In genomic region chr1:15458392-15458791, GRCh38 we compare ENCODE assay signal across 5 cellular contexts. TPM values are rescaled to one million over a fixed set of nuclear protein-coding genes. Genes with fewer than 3 reads are reported as not detected.
"Had no signal": no experiment of that assay in that cellular context is flagged by ENCODE, and none has a peak within 500 bp of the region (broad histone marks: within the 10 kb centered on the region; RNA-seq: fewer than 3 reads in every experiment).

No MANE protein-coding gene starts in this region.

RNA-seq across cellular contexts. Expression of gene CELA2A, which starts 1.9 kb away (rescaled TPM):
- total RNA-seq: LHCN-M2, PC-9, Right ventricle myocardium inferior, RPMI7951, SK-MEL-5 had no signal

RNA-seq across cellular contexts. Expression of gene CELA2B, which starts 17.5 kb away (rescaled TPM):
- total RNA-seq: LHCN-M2, PC-9, Right ventricle myocardium inferior, RPMI7951, SK-MEL-5 had no signal

RNA-seq across cellular contexts. Expression of gene CTRC, which starts 20.1 kb away (rescaled TPM):
- total RNA-seq: LHCN-M2, PC-9, Right ventricle myocardium inferior, SK-MEL-5 had no signal
